ENCODE assay signal across 26 cellular contexts in the genomic region with DNA sequence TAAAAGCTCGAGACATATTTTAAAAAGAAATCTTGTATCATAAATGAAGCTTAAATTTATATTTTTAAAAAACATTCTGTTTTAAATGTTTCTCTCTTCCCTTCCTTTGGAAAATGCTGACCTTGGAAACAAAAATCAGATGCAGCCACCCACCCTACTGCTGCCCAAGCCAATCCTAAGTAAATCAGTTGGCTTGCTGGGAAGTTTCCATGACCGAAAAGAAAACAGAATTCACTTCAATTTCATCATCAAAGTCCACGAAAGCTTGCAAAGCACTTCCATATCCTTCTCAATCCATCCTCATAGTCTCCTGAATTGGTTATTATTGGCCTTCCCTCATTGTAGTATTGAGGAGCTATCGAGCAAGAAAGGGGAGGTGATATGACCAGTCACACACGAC.
"Had no signal": no experiment of that assay in that cellular context is flagged by ENCODE, and none has a peak within 500 bp of the region (broad histone marks: within the 10 kb centered on the region; RNA-seq: fewer than 3 reads in every experiment).

No MANE protein-coding gene starts in this region.

- H3K27me3 ChIP-seq: heart right ventricle, left lung, neural progenitor cell, right lobe of liver, thyroid gland, vagina had no signal

- H3K4me3 ChIP-seq: heart right ventricle, left lung, neural progenitor cell, right lobe of liver, smooth muscle cell, thyroid gland, vagina had no signal

- H3K4me3 Mint-ChIP-seq: naive thymus-derived CD4-positive, alpha-beta T cell; nephron; neural progenitor cell; stimulated activated naive CD8-positive, alpha-beta T cell treated with anti-CD3 and anti-CD28 coated beads, Interleukin-15, amount 100 ng/mL, for 72 hours had no signal

- ATAC-seq: heart right ventricle; left cardiac atrium; left lung; naive thymus-derived CD4-positive, alpha-beta T cell; right lobe of liver; stimulated activated naive CD8-positive, alpha-beta T cell treated with anti-CD3 and anti-CD28 coated beads, Interleukin-15, amount 100 ng/mL, for 72 hours had no signal

- H3K27ac Mint-ChIP-seq: naive thymus-derived CD4-positive, alpha-beta T cell; nephron; neural progenitor cell; progenitor cell of endocrine pancreas; stimulated activated naive CD8-positive, alpha-beta T cell treated with anti-CD3 and anti-CD28 coated beads, Interleukin-15, amount 100 ng/mL, for 72 hours had no signal

- H3K4me2 ChIP-seq: neural progenitor cell, smooth muscle cell had no signal

- H3K9me3 Mint-ChIP-seq: naive thymus-derived CD4-positive, alpha-beta T cell; nephron; neural progenitor cell; stimulated activated naive CD8-positive, alpha-beta T cell treated with anti-CD3 and anti-CD28 coated beads, Interleukin-15, amount 100 ng/mL, for 72 hours had no signal

- H3K4me1 Mint-ChIP-seq: neural progenitor cell had no signal

- H3K4me1 ChIP-seq: right lobe of liver had no signal

- H3K27ac ChIP-seq: left lung, neural progenitor cell, parathyroid adenoma, right lobe of liver, thyroid gland, vagina had no signal

- DNase-seq: cortex of kidney; effector CD4-positive, alpha-beta T cell; foreskin melanocyte; glutamatergic neuron; heart right ventricle; hippocampal formation; left cardiac atrium; left lung; mesendoderm; midbrain; naive thymus-derived CD4-positive, alpha-beta T cell; right lobe of liver; stimulated activated CD4-positive, alpha-beta T cell treated with anti-CD3 and anti-CD28 coated beads, Interleukin-12 subunit alpha, Interleukin-12 subunit beta, amount 100 ng/mL, for 4 hours; stimulated activated CD4-positive, alpha-beta T cell treated with anti-CD3 and anti-CD28 coated beads, Interleukin-1b, Interleukin-23, amount 100 ng/mL, for 48 hours; stimulated activated CD4-positive, alpha-beta T cell treated with anti-CD3 and anti-CD28 coated beads, Interleukin-4, amount 100 ng/mL, for 1 hour; stimulated activated CD8-positive, alpha-beta memory T cell treated with anti-CD3 and anti-CD28 coated beads, Interleukin-4, amount 100 ng/mL, for 48 hours; stimulated activated naive CD4-positive, alpha-beta T cell; stimulated activated naive CD8-positive, alpha-beta T cell treated with anti-CD3 and anti-CD28 coated beads, Interleukin-15, amount 100 ng/mL, for 72 hours; thyroid gland; trophoblast cell had no signal

- H3K36me3 Mint-ChIP-seq: neural progenitor cell had no signal

- H3K27me3 Mint-ChIP-seq: naive thymus-derived CD4-positive, alpha-beta T cell; progenitor cell of endocrine pancreas; stimulated activated naive CD8-positive, alpha-beta T cell treated with anti-CD3 and anti-CD28 coated beads, Interleukin-15, amount 100 ng/mL, for 72 hours had no signal

- H3K9ac ChIP-seq: neural progenitor cell, parathyroid adenoma had no signal

- H3K36me3 ChIP-seq: heart right ventricle, left lung, neural progenitor cell, right lobe of liver, thyroid gland, vagina had no signal

- H3K9me3 ChIP-seq: heart right ventricle, left lung, right lobe of liver, thyroid gland, vagina had no signal

- H2AFZ ChIP-seq: neural progenitor cell, parathyroid adenoma had no signal
